In the genomic region with DNA sequence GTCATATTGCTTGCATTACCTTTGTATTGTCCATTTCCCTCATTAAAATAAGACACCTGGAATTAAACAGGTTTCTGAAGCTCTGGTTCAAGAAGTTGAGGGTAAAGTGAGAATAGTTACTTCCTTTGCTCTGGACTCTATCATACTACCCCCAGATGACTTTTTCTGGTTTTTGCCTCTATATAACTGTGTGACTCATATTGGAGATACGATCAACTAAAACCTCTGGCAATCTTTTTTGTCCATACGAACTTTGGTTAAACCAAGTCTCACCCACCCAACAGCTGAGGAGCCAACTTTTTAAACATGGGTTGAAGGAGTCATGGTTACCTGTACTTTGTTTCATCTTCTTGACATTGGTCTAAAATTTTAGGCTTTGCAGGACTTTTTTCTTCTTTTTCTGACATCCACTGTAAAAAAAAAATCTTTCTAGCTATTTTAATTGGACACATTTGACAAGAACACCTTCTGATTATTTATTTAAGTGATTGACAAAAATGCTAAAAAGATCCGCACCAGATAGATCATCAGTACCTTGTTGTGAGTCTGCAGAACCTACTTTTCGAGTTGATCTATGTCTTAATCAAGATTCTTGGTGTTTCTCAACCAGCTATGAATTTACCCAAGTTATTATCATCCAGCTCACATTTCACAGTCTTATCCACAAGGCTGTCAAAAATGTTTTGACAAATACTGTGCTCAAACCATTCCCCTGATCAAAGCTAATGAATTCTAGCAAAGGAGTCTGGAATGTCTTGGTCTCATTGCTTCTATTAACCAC, we compare ENCODE assay signal across 1 cellular context.
TF ChIP-seq lines count a peak whose summit lies in the region.

No MANE protein-coding gene starts in this region.

TF ChIP-seq in K562, 482 proteins besides CTCF, POLR2A, EP300 and RAD21 (continued from another document and continues in another):
- TF ChIP-seq MAFK (IDR thresholded peaks at IDR 0.05; ENCODE audit: low read length) (no peak), CBX3 (IDR thresholded peaks at IDR 0.05; ENCODE audit: borderline replicate concordance in 1 of 2, low read length in 2 of 2) (no peak), ZNF23 (CRISPR knock-in tag; IDR thresholded peaks at IDR 0.05) (no peak), KLF1 (tag; IDR thresholded peaks at IDR 0.05) (no peak), ZBTB17 (CRISPR knock-in tag; IDR thresholded peaks at IDR 0.05) (no peak), SIN3A (IDR thresholded peaks at IDR 0.05; ENCODE audit: borderline replicate concordance in 2 of 2, control insufficient read depth in 1 of 2, low read depth in 2 of 2, low read length in 2 of 2) (no peak), LARP7 (IDR thresholded peaks at IDR 0.05) (no peak), NBN (IDR thresholded peaks at IDR 0.05; ENCODE audit: low read depth) (no peak; the same call in 1 of the 2 replicates), SMC3 (conservative IDR thresholded peaks at IDR 0.05; ENCODE audit: insufficient read depth, low read depth, low read length) (no peak), ZNF318 (IDR thresholded peaks at IDR 0.05; ENCODE audit: borderline replicate concordance in 1 of 2, low read depth in 1 of 2) (no peak), BRCA1 (IDR thresholded peaks at IDR 0.05) (no peak), BRCA1 (CRISPR knock-in tag; IDR thresholded peaks at IDR 0.05) (no peak), SMAD1 (IDR thresholded peaks at IDR 0.05; ENCODE audit: low read depth, low read length, partially characterized antibody) (no peak), ZBTB40 (IDR thresholded peaks at IDR 0.05) (no peak), ZBTB40 (CRISPR knock-in tag; IDR thresholded peaks at IDR 0.05) (no peak), GABPB2 (CRISPR knock-in tag; conservative IDR thresholded peaks at IDR 0.05) (no peak), CHAMP1 (IDR thresholded peaks at IDR 0.05) (no peak; the same call in 1 of the 2 replicates), RHOXF2B (CRISPR knock-in tag; conservative IDR thresholded peaks at IDR 0.05) (no peak), MED1 (CRISPR knock-in tag; IDR thresholded peaks at IDR 0.05; ENCODE audit: borderline replicate concordance) (no peak), NELFE (IDR thresholded peaks at IDR 0.05; ENCODE audit: insufficient read depth, insufficient read length) (no peak), ZNF778 (CRISPR knock-in tag; IDR thresholded peaks at IDR 0.05) (no peak), THRB (CRISPR knock-in tag; conservative IDR thresholded peaks at IDR 0.05) (no peak), CXXC5 (CRISPR knock-in tag; IDR thresholded peaks at IDR 0.05) (no peak), TAF9B (IDR thresholded peaks at IDR 0.05; ENCODE audit: partially characterized antibody) (no peak), NR3C1 (CRISPR knock-in tag; IDR thresholded peaks at IDR 0.05) (no peak), ZBTB33 (CRISPR knock-in tag; IDR thresholded peaks at IDR 0.05) (no peak)
- TF ChIP-seq, protein P1, sequence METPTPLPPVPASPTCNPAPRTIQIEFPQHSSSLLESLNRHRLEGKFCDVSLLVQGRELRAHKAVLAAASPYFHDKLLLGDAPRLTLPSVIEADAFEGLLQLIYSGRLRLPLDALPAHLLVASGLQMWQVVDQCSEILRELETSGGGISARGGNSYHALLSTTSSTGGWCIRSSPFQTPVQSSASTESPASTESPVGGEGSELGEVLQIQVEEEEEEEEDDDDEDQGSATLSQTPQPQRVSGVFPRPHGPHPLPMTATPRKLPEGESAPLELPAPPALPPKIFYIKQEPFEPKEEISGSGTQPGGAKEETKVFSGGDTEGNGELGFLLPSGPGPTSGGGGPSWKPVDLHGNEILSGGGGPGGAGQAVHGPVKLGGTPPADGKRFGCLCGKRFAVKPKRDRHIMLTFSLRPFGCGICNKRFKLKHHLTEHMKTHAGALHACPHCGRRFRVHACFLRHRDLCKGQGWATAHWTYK (CRISPR knock-in tag; IDR thresholded peaks at IDR 0.05): no peak
